8 cellular contexts compared by ENCODE assay signal in the genomic region with DNA sequence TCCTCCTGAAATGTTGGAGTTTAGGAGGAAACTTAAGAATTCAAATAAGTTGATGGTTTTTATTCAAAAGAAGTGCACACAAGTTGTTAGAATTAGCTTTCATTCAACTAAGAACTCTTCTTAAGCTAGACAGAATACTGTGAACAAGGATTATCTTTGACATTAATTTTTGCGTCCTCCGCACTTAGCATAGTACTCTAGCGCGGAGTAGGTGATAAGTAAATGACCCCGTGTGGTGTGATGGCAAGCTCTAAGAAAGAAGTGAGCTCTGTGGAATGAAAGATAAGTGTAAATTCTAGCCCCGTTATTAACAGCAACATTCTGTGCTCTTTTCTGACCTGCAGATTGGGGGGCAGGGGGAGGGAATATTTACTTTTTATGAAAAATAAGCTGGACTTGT. TPM values are rescaled to one million over a fixed set of nuclear protein-coding genes. Genes with fewer than 3 reads are reported as not detected.
DNase-seq lines count a peak whose midpoint lies in the region; ATAC-seq and TF ChIP-seq lines count a peak whose summit lies in the region.

No MANE protein-coding gene starts in this region.

- CTCF ChIA-PET in HEK293 (lab: Yijun Ruan, JAX): interaction anchor here (0.5 to 2.8 kb wide), 10 partner anchors 11 to 445 kb away, joined by 3 to 10 read pairs (median 6); no protein-coding TSS in a partner anchor

- DNase-seq in cardiac fibroblast (ENCODE audit: low read depth in 2 of 2): no peak
- DNase-seq in activated CD4-positive, CD25-positive, alpha-beta regulatory T cell treated with anti-CD3 and anti-CD28 coated beads, Interleukin-2, amount 50 U/mL, for 72 hours: no peak
- no peak for DNase-seq in head of caudate nucleus
- no peak for DNase-seq in activated T-cell treated with anti-CD3 and anti-CD28 coated beads for 4 hours

- H3K27ac ChIP-seq in ACC112 (ENCODE audit: low read depth, low read length) (no peak overlapping the region), HEK293 (ENCODE audit: extremely low read depth, low read depth, low read length) (no peak overlapping the region; the same call in 1 of the 2 replicates), mucosa of rectum (ENCODE audit: low read depth in 2 of 2, low read length in 2 of 2) (no peak overlapping the region)

- H3K4me3 Mint-ChIP-seq in activated T-helper 17 cell treated with anti-CD3 and anti-CD28 coated beads, Interleukin-2, amount 50 U/mL, for 72 hours: no peak overlapping the region

- ATAC-seq in activated T-helper 17 cell treated with anti-CD3 and anti-CD28 coated beads, Interleukin-2, amount 50 U/mL, for 72 hours (replicated peaks): no peak

- intact Hi-C loops in head of caudate nucleus (cut with DNase I): no loop called here

- H3K9me3 ChIP-seq in HEK293 (ENCODE audit: control insufficient read depth, insufficient read depth, low read depth, low read length): no peaks in the 10 kb centered on the region
- H3K9me3 ChIP-seq in mucosa of rectum (ENCODE audit: control insufficient read depth in 2 of 2, low read length in 2 of 2): no peaks in the 10 kb centered on the region

- H3K27me3 Mint-ChIP-seq in activated T-helper 17 cell treated with anti-CD3 and anti-CD28 coated beads, Interleukin-2, amount 50 U/mL, for 72 hours: no peaks in the 10 kb centered on the region

- H3K36me3 Mint-ChIP-seq in activated T-helper 17 cell treated with anti-CD3 and anti-CD28 coated beads, Interleukin-2, amount 50 U/mL, for 72 hours (ENCODE audit: low read depth): peaks cover 76% of the 10 kb centered on the region

- H3K4me1 ChIP-seq in ACC112 (ENCODE audit: control insufficient read depth, insufficient read depth, low read length, unreplicated experiment) (peaks cover 14% of the 10 kb centered on the region), HEK293 (ENCODE audit: control insufficient read depth, insufficient read depth, low read length) (peaks cover 6% of the 10 kb centered on the region; the same call in 1 of the 2 replicates), mucosa of rectum (ENCODE audit: control insufficient read depth in 2 of 2, insufficient read depth in 2 of 2, low read length in 2 of 2) (peaks cover 17 to 24% of the 10 kb centered on the region in 2 donors)

- TF ChIP-seq CTCF in HEK293 (tag by site-specific recombination; IDR thresholded peaks at IDR 0.05) (no peak), cardiac fibroblast (IDR thresholded peaks at IDR 0.05; ENCODE audit: low read depth, low read length) (no peak)

- no peak overlapping the region for H3K27ac Mint-ChIP-seq in activated T-helper 17 cell treated with anti-CD3 and anti-CD28 coated beads, Interleukin-2, amount 50 U/mL, for 72 hours

- H3K79me2 ChIP-seq in ACC112 (ENCODE audit: control insufficient read depth, insufficient read depth, low read length, unreplicated experiment): peaks cover 80% of the 10 kb centered on the region

- H3K4me3 ChIP-seq in ACC112 (ENCODE audit: low read depth, low read length): peak overlapping the region; percentile 84
- peak overlapping the region; percentile 78 for H3K4me3 ChIP-seq in HEK293 (ENCODE audit: low read depth, low read length)
- H3K4me3 ChIP-seq in cardiac fibroblast (replicated peaks in 1 of 2; ENCODE audit: low read depth in 2 of 2, low read length in 2 of 2): peak overlapping the region; percentile 99 to 100
- peak overlapping the region; percentile 76 to 97 for H3K4me3 ChIP-seq in mucosa of rectum (ENCODE audit: low read length in 2 of 2)

- H2AFZ ChIP-seq in ACC112 (ENCODE audit: low read length, unreplicated experiment): no peak overlapping the region

- peak overlapping the region; percentile 68 to 89 for H3K9ac ChIP-seq in mucosa of rectum (ENCODE audit: low read depth in 1 of 2, low read length in 2 of 2)

- peaks cover 22% of the 10 kb centered on the region for H3K36me3 ChIP-seq in ACC112 (ENCODE audit: insufficient read depth, low read length)
- peaks cover 41 to 47% of the 10 kb centered on the region in 2 experiments for H3K36me3 ChIP-seq in HEK293 (ENCODE audit: control insufficient read depth in 2 of 2, insufficient read depth in 1 of 2, low read length in 2 of 2)
- peaks cover 7 to 14% of the 10 kb centered on the region in 2 donors for H3K36me3 ChIP-seq in mucosa of rectum (ENCODE audit: control insufficient read depth in 2 of 2, insufficient read depth in 2 of 2, low read length in 2 of 2)

- peaks cover 16% of the 10 kb centered on the region for H3K4me1 Mint-ChIP-seq in activated T-helper 17 cell treated with anti-CD3 and anti-CD28 coated beads, Interleukin-2, amount 50 U/mL, for 72 hours

- no peaks in the 10 kb centered on the region for H3K9me3 Mint-ChIP-seq in activated T-helper 17 cell treated with anti-CD3 and anti-CD28 coated beads, Interleukin-2, amount 50 U/mL, for 72 hours

- H3K27me3 ChIP-seq in ACC112 (ENCODE audit: insufficient read depth, low read length) (no peaks in the 10 kb centered on the region), mucosa of rectum (ENCODE audit: control insufficient read depth in 2 of 2, insufficient read depth in 2 of 2, low read length in 2 of 2) (no peaks in the 10 kb centered on the region)

- POLR2A ChIA-PET in HEK293 (lab: Yijun Ruan, JAX): interaction anchor here (0.5 to 6.1 kb wide), 5 partner anchors 8 to 240 kb away, joined by 3 to 152 read pairs (median 4); a partner anchor contains a TSS

TF ChIP-seq in HEK293, 187 proteins besides CTCF, POLR2A, EP300 and RAD21:
- TF ChIP-seq, protein P1, sequence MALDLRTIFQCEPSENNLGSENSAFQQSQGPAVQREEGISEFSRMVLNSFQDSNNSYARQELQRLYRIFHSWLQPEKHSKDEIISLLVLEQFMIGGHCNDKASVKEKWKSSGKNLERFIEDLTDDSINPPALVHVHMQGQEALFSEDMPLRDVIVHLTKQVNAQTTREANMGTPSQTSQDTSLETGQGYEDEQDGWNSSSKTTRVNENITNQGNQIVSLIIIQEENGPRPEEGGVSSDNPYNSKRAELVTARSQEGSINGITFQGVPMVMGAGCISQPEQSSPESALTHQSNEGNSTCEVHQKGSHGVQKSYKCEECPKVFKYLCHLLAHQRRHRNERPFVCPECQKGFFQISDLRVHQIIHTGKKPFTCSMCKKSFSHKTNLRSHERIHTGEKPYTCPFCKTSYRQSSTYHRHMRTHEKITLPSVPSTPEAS (tag by site-specific recombination; IDR thresholded peaks at IDR 0.05): no peak
- TF ChIP-seq ZNF664 (tag by site-specific recombination; IDR thresholded peaks at IDR 0.05): peak; percentile 70; the same call in 1 of the 2 replicates

RNA-seq across cellular contexts. Expression of a gene that starts 1.0 kb away (rescaled TPM):
- 10 to 100 TPM; 43.0 to 84.2 TPM for total RNA-seq in activated T-helper 17 cell treated with anti-CD3 and anti-CD28 coated beads, Interleukin-2, amount 50 U/mL, for 72 hours

RNA-seq across cellular contexts. Expression of a gene that starts 1.2 kb away (rescaled TPM):
- 10 to 100 TPM; 24.2 to 38.3 TPM for total RNA-seq in activated T-helper 17 cell treated with anti-CD3 and anti-CD28 coated beads, Interleukin-2, amount 50 U/mL, for 72 hours

RNA-seq across cellular contexts. Expression of a gene that starts 12.8 kb away (rescaled TPM):
- total RNA-seq in activated T-helper 17 cell treated with anti-CD3 and anti-CD28 coated beads, Interleukin-2, amount 50 U/mL, for 72 hours: 10 to 100 TPM; 33.2 to 53.4 TPM
